Comparison of ENCODE assay signal across 1 cellular context in the genomic region with DNA sequence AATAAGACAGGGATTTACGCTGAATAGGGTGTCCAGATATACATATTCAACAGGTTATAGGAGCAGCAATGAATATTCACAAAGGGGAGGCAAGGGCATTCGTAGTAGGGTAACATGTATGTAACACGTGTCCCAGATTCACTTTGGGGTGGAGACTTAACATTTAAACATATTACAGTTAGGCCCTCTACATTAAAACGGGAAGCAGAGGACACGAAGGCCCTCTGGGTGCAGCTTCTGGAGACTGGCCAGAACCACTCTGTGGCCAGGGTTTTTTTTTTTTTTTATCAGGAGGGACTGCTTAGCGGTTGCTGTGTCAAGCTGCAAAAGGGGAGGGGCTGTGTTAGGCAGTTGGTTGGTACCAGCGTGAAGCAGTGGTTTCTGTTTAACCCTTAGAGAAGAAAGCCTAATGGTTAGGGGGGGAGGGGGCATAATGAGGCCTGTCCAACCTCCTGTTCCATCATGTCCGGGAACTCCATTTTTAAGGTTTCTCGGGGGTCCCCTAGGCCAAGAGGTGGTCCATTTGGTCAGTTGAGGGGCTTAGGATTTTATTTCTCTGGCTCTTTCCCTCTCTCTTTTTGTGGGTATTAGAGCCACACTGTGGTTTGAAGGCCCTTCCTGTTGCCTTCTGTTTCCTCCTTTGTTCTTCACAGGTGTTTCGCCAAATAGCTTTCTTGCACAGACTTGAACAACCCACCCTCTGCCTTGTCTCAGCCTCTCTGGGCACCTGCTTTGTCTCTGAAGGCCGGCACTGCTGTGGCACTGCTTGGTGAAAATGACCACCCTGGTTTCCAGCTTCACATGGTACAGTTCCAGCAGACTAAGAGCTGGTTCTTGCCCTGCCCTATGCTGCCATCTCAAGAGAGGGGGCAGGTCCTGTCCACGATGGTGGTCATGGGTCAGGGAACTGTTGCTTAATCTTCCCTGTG.
A peak's percentile ranks its signal among the peaks of the same experiment; 100 is the strongest.
TF ChIP-seq lines count a peak whose summit lies in the region.

No MANE protein-coding gene starts in this region.

TF ChIP-seq in GM12878, 131 proteins besides CTCF, POLR2A, EP300 and RAD21 (continued from another document):
- TF ChIP-seq MLLT1 (IDR thresholded peaks at IDR 0.05) (peak; percentile 91), JUNB (IDR thresholded peaks at IDR 0.05) (no peak; the same call in 1 of the 2 replicates), RAD51 (IDR thresholded peaks at IDR 0.05) (peak; percentile 33; the same call in 1 of the 2 replicates), MTA3 (IDR thresholded peaks at IDR 0.05; ENCODE audit: borderline replicate concordance, low read length) (no peak), ZNF384 (IDR thresholded peaks at IDR 0.05; ENCODE audit: borderline replicate concordance, low read depth, low read length) (peak; percentile 97), MTA2 (IDR thresholded peaks at IDR 0.05; ENCODE audit: low read depth) (peak; percentile 82; the same call in 1 of the 2 replicates), TCF12 (IDR thresholded peaks at IDR 0.05; ENCODE audit: low read depth, low read length) (0 out of 2 replicates have a peak, but pooled peaks have one; percentile 60), ZNF217 (IDR thresholded peaks at IDR 0.05) (peak; percentile 74), CREM (IDR thresholded peaks at IDR 0.05; ENCODE audit: low read depth) (0 out of 2 replicates have a peak, but pooled peaks have one; percentile 19), IKZF1 (conservative IDR thresholded peaks at IDR 0.05) (peak; percentile 80), ATF7 (IDR thresholded peaks at IDR 0.05; ENCODE audit: low read depth) (peak; percentile 76), ASH2L (IDR thresholded peaks at IDR 0.05; ENCODE audit: borderline replicate concordance, low read depth) (no peak), ZBED1 (IDR thresholded peaks at IDR 0.05; ENCODE audit: borderline replicate concordance) (0 out of 2 replicates have a peak, but pooled peaks have one; percentile 49), RB1 (IDR thresholded peaks at IDR 0.05; ENCODE audit: borderline replicate concordance) (0 out of 2 replicates have a peak, but pooled peaks have one; percentile 48), SUPT20H (IDR thresholded peaks at IDR 0.05; ENCODE audit: borderline replicate concordance, control insufficient read depth, low read depth, low read length) (no peak), PAX8 (IDR thresholded peaks at IDR 0.05) (no peak), TCF7 (IDR thresholded peaks at IDR 0.05; ENCODE audit: borderline replicate concordance) (no peak), ETV6 (conservative IDR thresholded peaks at IDR 0.05 in 1 of 2, IDR thresholded peaks at IDR 0.05 in 1 of 2; ENCODE audit: borderline replicate concordance in 1 of 2, low read depth in 1 of 2) (peak in 1 of 2 experiments; percentile 85; a peak in 2 of 4 replicates), SMAD1 (IDR thresholded peaks at IDR 0.05; ENCODE audit: low read depth, partially characterized antibody) (peak; percentile 69), BACH1 (IDR thresholded peaks at IDR 0.05; ENCODE audit: borderline replicate concordance) (no peak), HDAC2 (IDR thresholded peaks at IDR 0.05) (no peak), DPF2 (IDR thresholded peaks at IDR 0.05) (peak; percentile 84), SREBF2 (IDR thresholded peaks at IDR 0.05; ENCODE audit: low read length) (no peak), FOXM1 (IDR thresholded peaks at IDR 0.05; ENCODE audit: low read depth, low read length) (peak; percentile 29; the same call in 1 of the 2 replicates), RUNX3 (IDR thresholded peaks at IDR 0.05; ENCODE audit: low read length) (peak; percentile 83), NR2C2 (IDR thresholded peaks at IDR 0.05; ENCODE audit: borderline replicate concordance, control insufficient read depth, insufficient read length, low read depth) (no peak), IRF4 (IDR thresholded peaks at IDR 0.05; ENCODE audit: low read depth, low read length) (peak; percentile 41; the same call in 1 of the 2 replicates), SRF (IDR thresholded peaks at IDR 0.05; ENCODE audit: low read depth in 2 of 2, low read length in 2 of 2) (0 out of 4 replicates have a peak, but pooled peaks of 1 of the 2 experiments have one; percentile 13), ZNF24 (IDR thresholded peaks at IDR 0.05) (peak; percentile 73), CHD1 (IDR thresholded peaks at IDR 0.05; ENCODE audit: low read depth, low read length) (no peak), NRF1 (conservative IDR thresholded peaks at IDR 0.05; ENCODE audit: low read depth, low read length) (no peak), MEF2B (IDR thresholded peaks at IDR 0.05; ENCODE audit: partially characterized antibody, poor library complexity, severe bottlenecking) (peak; percentile 58), GATAD2B (conservative IDR thresholded peaks at IDR 0.05; ENCODE audit: low read depth) (peak; percentile 78; the same call in 1 of the 2 replicates), IKZF2 (IDR thresholded peaks at IDR 0.05) (peak; percentile 73 to 75), SKIL (IDR thresholded peaks at IDR 0.05; ENCODE audit: low read depth, poor library complexity, severe bottlenecking) (peak; percentile 53), RELB (IDR thresholded peaks at IDR 0.05; ENCODE audit: low read depth) (peak; percentile 52; the same call in 1 of the 2 replicates), TCF3 (IDR thresholded peaks at IDR 0.05; ENCODE audit: borderline replicate concordance, insufficient read depth, low read depth, low read length) (peak; percentile 46; the same call in 1 of the 2 replicates), NFIC (IDR thresholded peaks at IDR 0.05; ENCODE audit: low read depth, low read length) (peak; percentile 45; the same call in 1 of the 2 replicates), BMI1 (IDR thresholded peaks at IDR 0.05; ENCODE audit: borderline replicate concordance) (0 out of 2 replicates have a peak, but pooled peaks have one; percentile 14), TAF1 (IDR thresholded peaks at IDR 0.05; ENCODE audit: borderline replicate concordance, low read depth, low read length) (0 out of 2 replicates have a peak, but pooled peaks have one; percentile 24)
- TF ChIP-seq, protein P1, sequence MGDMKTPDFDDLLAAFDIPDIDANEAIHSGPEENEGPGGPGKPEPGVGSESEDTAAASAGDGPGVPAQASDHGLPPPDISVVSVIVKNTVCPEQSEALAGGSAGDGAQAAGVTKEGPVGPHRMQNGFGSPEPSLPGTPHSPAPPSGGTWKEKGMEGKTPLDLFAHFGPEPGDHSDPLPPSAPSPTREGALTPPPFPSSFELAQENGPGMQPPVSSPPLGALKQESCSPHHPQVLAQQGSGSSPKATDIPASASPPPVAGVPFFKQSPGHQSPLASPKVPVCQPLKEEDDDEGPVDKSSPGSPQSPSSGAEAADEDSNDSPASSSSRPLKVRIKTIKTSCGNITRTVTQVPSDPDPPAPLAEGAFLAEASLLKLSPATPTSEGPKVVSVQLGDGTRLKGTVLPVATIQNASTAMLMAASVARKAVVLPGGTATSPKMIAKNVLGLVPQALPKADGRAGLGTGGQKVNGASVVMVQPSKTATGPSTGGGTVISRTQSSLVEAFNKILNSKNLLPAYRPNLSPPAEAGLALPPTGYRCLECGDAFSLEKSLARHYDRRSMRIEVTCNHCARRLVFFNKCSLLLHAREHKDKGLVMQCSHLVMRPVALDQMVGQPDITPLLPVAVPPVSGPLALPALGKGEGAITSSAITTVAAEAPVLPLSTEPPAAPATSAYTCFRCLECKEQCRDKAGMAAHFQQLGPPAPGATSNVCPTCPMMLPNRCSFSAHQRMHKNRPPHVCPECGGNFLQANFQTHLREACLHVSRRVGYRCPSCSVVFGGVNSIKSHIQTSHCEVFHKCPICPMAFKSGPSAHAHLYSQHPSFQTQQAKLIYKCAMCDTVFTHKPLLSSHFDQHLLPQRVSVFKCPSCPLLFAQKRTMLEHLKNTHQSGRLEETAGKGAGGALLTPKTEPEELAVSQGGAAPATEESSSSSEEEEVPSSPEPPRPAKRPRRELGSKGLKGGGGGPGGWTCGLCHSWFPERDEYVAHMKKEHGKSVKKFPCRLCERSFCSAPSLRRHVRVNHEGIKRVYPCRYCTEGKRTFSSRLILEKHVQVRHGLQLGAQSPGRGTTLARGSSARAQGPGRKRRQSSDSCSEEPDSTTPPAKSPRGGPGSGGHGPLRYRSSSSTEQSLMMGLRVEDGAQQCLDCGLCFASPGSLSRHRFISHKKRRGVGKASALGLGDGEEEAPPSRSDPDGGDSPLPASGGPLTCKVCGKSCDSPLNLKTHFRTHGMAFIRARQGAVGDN (IDR thresholded peaks at IDR 0.05) = peak; percentile 54; the same call in 1 of the 2 replicates
- TF ChIP-seq, protein P2, sequence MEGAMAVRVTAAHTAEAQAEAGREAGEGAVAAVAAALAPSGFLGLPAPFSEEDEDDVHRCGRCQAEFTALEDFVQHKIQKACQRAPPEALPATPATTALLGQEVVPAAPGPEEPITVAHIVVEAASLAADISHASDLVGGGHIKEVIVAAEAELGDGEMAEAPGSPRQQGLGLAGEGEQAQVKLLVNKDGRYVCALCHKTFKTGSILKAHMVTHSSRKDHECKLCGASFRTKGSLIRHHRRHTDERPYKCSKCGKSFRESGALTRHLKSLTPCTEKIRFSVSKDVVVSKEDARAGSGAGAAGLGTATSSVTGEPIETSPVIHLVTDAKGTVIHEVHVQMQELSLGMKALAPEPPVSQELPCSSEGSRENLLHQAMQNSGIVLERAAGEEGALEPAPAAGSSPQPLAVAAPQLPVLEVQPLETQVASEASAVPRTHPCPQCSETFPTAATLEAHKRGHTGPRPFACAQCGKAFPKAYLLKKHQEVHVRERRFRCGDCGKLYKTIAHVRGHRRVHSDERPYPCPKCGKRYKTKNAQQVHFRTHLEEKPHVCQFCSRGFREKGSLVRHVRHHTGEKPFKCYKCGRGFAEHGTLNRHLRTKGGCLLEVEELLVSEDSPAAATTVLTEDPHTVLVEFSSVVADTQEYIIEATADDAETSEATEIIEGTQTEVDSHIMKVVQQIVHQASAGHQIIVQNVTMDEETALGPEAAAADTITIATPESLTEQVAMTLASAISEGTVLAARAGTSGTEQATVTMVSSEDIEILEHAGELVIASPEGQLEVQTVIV (IDR thresholded peaks at IDR 0.05; ENCODE audit: borderline replicate concordance, partially characterized antibody) = peak; percentile 53
TF ChIP-seq in GM12878: peak in this region for 39.
